ENCODE assay signal across 7 cellular contexts in genomic region chr6:44925100-44925739, GRCh38.
DNase-seq lines count a peak whose midpoint lies in the region; ATAC-seq, FAIRE-seq and TF ChIP-seq lines count a peak whose summit lies in the region.

No MANE protein-coding gene starts in this region.

- no peaks in the 10 kb centered on the region for H3K4me1 ChIP-seq in mucosa of descending colon (ENCODE audit: low read depth)

- H3K9me3 Mint-ChIP-seq in activated T-helper 17 cell treated with anti-CD3 and anti-CD28 coated beads, Interleukin-2, amount 50 U/mL, for 72 hours: peaks cover 5% of the 10 kb centered on the region

- H3K36me3 Mint-ChIP-seq in activated T-helper 17 cell treated with anti-CD3 and anti-CD28 coated beads, Interleukin-2, amount 50 U/mL, for 72 hours (ENCODE audit: low read depth): peaks cover 6% of the 10 kb centered on the region

- H3K4me1 Mint-ChIP-seq in activated T-helper 17 cell treated with anti-CD3 and anti-CD28 coated beads, Interleukin-2, amount 50 U/mL, for 72 hours: peaks cover 29% of the 10 kb centered on the region

- no peak overlapping the region for H3K27ac ChIP-seq in dorsolateral prefrontal cortex

- peak overlapping the region; percentile 77 for H3K27ac Mint-ChIP-seq in activated T-helper 17 cell treated with anti-CD3 and anti-CD28 coated beads, Interleukin-2, amount 50 U/mL, for 72 hours

- no peak for DNase-seq in GM18507 (ENCODE audit: extremely low spot score, insufficient read length, low read depth)
- DNase-seq in NCI-H1105 treated with DMSO at 0.1 percent for 48 hours (lab: John Stamatoyannopoulos, UW): peak; percentile 74
- DNase-seq in mucosa of descending colon: no peak
- no peak for DNase-seq in dorsolateral prefrontal cortex
- no peak for DNase-seq in left colon

- H3K27me3 ChIP-seq in dorsolateral prefrontal cortex: no peaks in the 10 kb centered on the region

- H3K4me3 Mint-ChIP-seq in activated T-helper 17 cell treated with anti-CD3 and anti-CD28 coated beads, Interleukin-2, amount 50 U/mL, for 72 hours: peak overlapping the region; percentile 54

- H3K4me3 ChIP-seq in mucosa of descending colon (no peak overlapping the region), dorsolateral prefrontal cortex (no peak overlapping the region)

- peak; percentile 35 for FAIRE-seq in GM18507 (lab: Jason Lieb, UNC)

- no peaks in the 10 kb centered on the region for H3K9me3 ChIP-seq in mucosa of descending colon

- ATAC-seq in activated T-helper 17 cell treated with anti-CD3 and anti-CD28 coated beads, Interleukin-2, amount 50 U/mL, for 72 hours (replicated peaks): peak; percentile 83
- ATAC-seq in mucosa of descending colon (peak; percentile 64), GM21576 (IDR thresholded peaks at IDR 0.05; ENCODE audit: unreplicated experiment) (no peak), left colon (no peak)

- no peaks in the 10 kb centered on the region for H3K27me3 Mint-ChIP-seq in activated T-helper 17 cell treated with anti-CD3 and anti-CD28 coated beads, Interleukin-2, amount 50 U/mL, for 72 hours

- no peaks in the 10 kb centered on the region for H3K36me3 ChIP-seq in mucosa of descending colon (ENCODE audit: low read depth)

- intact Hi-C loops in mucosa of descending colon (cut with DNase I, micrococcal nuclease) (no loop called here), dorsolateral prefrontal cortex (cut with DNase I) (no loop called here), left colon (cut with DNase I, micrococcal nuclease) (no loop called here)

- TF ChIP-seq CTCF in mucosa of descending colon (IDR thresholded peaks at IDR 0.05): no peak
- no peak for TF ChIP-seq CTCF in dorsolateral prefrontal cortex (IDR thresholded peaks at IDR 0.05 in 54 of 56, conservative IDR thresholded peaks at IDR 0.05 in 2 of 56; ENCODE audit: low read depth in 1 of 56, partially characterized antibody in 56 of 56)

Comparison
In these comparisons a context has a peak if more than half of its experiments do, and no peak if none do; other contexts are left out.
1. ATAC-seq: peak in activated T-helper 17 cell treated with anti-CD3 and anti-CD28 coated beads, Interleukin-2, amount 50 U/mL, for 72 hours (single experiment) and mucosa of descending colon (single experiment); none in GM21576 (single experiment) and left colon (single experiment).